Comparison of ENCODE assay signal across 8 cellular contexts in genomic region chrX:104156630-104157529, GRCh38.
DNase-seq lines count a peak whose midpoint lies in the region; ATAC-seq, FAIRE-seq and TF ChIP-seq lines count a peak whose summit lies in the region.

Gene SLC25A53, minus strand, starts transcription at chrX:104157009. Its CDS starts 51,752 bp downstream, at chrX:104105257.

- peak; percentile 89 for ATAC-seq in HG03378 (IDR thresholded peaks at IDR 0.05; ENCODE audit: unreplicated experiment)

- peak; percentile 59 for TF ChIP-seq POLR2A in GM19099 (IDR thresholded peaks at IDR 0.05; ENCODE audit: extremely low read depth, insufficient read length, low read depth)

- DNase-seq in AML-193 (lab: John Stamatoyannopoulos, UW) = peak; percentile 73
- DNase-seq in NCI-H446 treated with DMSO at 0.1 percent for 48 hours (lab: John Stamatoyannopoulos, UW) = peak; percentile 65
- peak; percentile 62 to 70 for DNase-seq in activated CD4-positive, alpha-beta T cell treated with anti-CD3 and anti-CD28 coated beads for 4 hours
- peak; percentile 95 for DNase-seq in left kidney (ENCODE audit: low read depth, low spot score)
- peak; percentile 73 to 76 for DNase-seq in stimulated activated CD4-positive, alpha-beta T cell treated with anti-CD3 and anti-CD28 coated beads, Interleukin-2, amount 100 ng/mL, for 24 hours

- FAIRE-seq in colon (lab: Jason Lieb, UNC) = peak; percentile 66

Comparison
In these comparisons a context has a peak if more than half of its experiments do, and no peak if none do; other contexts are left out.
1. Peak in every context shown above with its lines: DNase-seq and ATAC-seq.